Comparison of ENCODE assay signal across 1 cellular context in genomic region chr5:157479166-157479565, GRCh38.
TF ChIP-seq lines count a peak whose summit lies in the region.

No MANE protein-coding gene starts in this region.

TF ChIP-seq in H1, 55 proteins besides CTCF, POLR2A, EP300 and RAD21 (continued from another document):
- TF ChIP-seq TCF12 (IDR thresholded peaks at IDR 0.05; ENCODE audit: low read depth, low read length), result no peak
- no peak for TF ChIP-seq RNF2 (IDR thresholded peaks at IDR 0.05; ENCODE audit: borderline replicate concordance, low read depth, low read length, missing control alignments, poor library complexity, severe bottlenecking)
- no peak for TF ChIP-seq NRF1 (IDR thresholded peaks at IDR 0.05; ENCODE audit: low read depth, low read length)
